14 cellular contexts compared by ENCODE assay signal in the genomic region with DNA sequence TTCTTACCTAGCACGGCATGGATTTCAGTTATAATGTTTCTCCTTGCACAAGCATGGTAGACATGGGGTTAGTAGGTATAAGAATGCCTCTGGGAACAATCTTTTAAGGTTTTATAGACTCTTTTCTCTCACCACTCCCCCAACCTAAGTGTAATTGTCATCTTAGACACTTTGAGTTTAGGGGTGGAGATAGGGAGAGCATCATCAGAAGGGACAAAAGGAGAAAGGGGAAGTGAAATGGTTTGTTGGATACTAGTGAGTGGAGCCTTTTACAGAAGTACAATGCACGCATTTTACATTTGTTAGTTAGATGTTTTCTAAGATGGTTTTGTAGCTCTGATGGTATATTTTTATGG.
A peak's percentile ranks its signal among the peaks of the same experiment; 100 is the strongest.
DNase-seq lines count a peak whose midpoint lies in the region; ATAC-seq and TF ChIP-seq lines count a peak whose summit lies in the region.
"Had no signal": no experiment of that assay in that cellular context is flagged by ENCODE, and none has a peak within 500 bp of the region (broad histone marks: within the 10 kb centered on the region; RNA-seq: fewer than 3 reads in every experiment).

No MANE protein-coding gene starts in this region.

- no peaks in the 10 kb centered on the region for H3K9me3 ChIP-seq in OCI-LY7 (ENCODE audit: low read length)
- no peaks in the 10 kb centered on the region for H3K9me3 ChIP-seq in MG63
- H3K9me3 ChIP-seq: thyroid gland had no signal

- no peak overlapping the region for H3K4me3 ChIP-seq in OCI-LY7 (ENCODE audit: low read depth, low read length, poor library complexity, severe bottlenecking)
- H3K4me3 ChIP-seq in MG63 = no peak overlapping the region
- H3K4me3 ChIP-seq: dorsolateral prefrontal cortex, thyroid gland had no signal

- no peaks in the 10 kb centered on the region for H3K79me2 ChIP-seq in OCI-LY7 (ENCODE audit: insufficient read depth, low read depth, low read length)

- H3K9me2 ChIP-seq in OCI-LY7 (ENCODE audit: insufficient read depth, low read length) = no peaks in the 10 kb centered on the region

- no peak for TF ChIP-seq CTCF in GM13976 (IDR thresholded peaks at IDR 0.05; ENCODE audit: borderline replicate concordance, control extremely low read depth, extremely low read depth, insufficient read depth, missing control alignments)
- no peak for TF ChIP-seq CTCF in OCI-LY7 (conservative IDR thresholded peaks at IDR 0.05; ENCODE audit: low read length)

- H2AFZ ChIP-seq in OCI-LY7 (ENCODE audit: low read length) = 0 out of 2 replicates have a peak overlapping the region, but pooled peaks have one; percentile 36

- CTCF ChIA-PET in OCI-LY7 (lab: Charles Lee; ENCODE audit: unreplicated experiment) = no interaction called here

- DNase-seq in GM13976 (ENCODE audit: low spot score) (peak; percentile 32), OCI-LY7 (ENCODE audit: low spot score) (peak; percentile 30), D341Med (ENCODE audit: low spot score) (no peak), medulla oblongata (ENCODE audit: extremely low spot score) (no peak), MG63 (no peak), NCI-H2029 treated with DMSO at 0.1 percent for 48 hours (lab: John Stamatoyannopoulos, UW) (no peak)
- DNase-seq: dorsolateral prefrontal cortex, foreskin fibroblast, naive B cell, NCI-H1048, NCI-H510A, thyroid gland had no signal

- H3K27me3 ChIP-seq in MG63 = no peaks in the 10 kb centered on the region
- H3K27me3 ChIP-seq: thyroid gland had no signal

- ATAC-seq in GM19463 (IDR thresholded peaks at IDR 0.05; ENCODE audit: unreplicated experiment) = peak; percentile 77
- ATAC-seq in HG03103 (IDR thresholded peaks at IDR 0.05; ENCODE audit: low read depth, unreplicated experiment) = peak; percentile 75

- POLR2A ChIA-PET in OCI-LY7 (lab: Charles Lee) = no interaction called here

- H4K20me1 ChIP-seq in OCI-LY7 (ENCODE audit: insufficient read depth, low read length) = no peaks in the 10 kb centered on the region

- H3K36me3 ChIP-seq in OCI-LY7 (ENCODE audit: insufficient read depth, low read length) (no peaks in the 10 kb centered on the region), MG63 (no peaks in the 10 kb centered on the region)
- H3K36me3 ChIP-seq: thyroid gland had no signal

- no peaks in the 10 kb centered on the region for H3K4me1 ChIP-seq in OCI-LY7 (ENCODE audit: insufficient read depth, low read length, poor library complexity, severe bottlenecking)
- H3K4me1 ChIP-seq: thyroid gland had no signal

- in situ Hi-C loops in GM13976 (cut with MboI; ENCODE audit: low sequenced_read_pairs, unreplicated experiment) = no loop called here

- BruUV-seq in OCI-LY7 (replicated peaks; lab: Mats Ljungman, UMichigan) = no TSS peak

- H3K4me2 ChIP-seq in OCI-LY7 (ENCODE audit: low read length) = no peak overlapping the region

- intact Hi-C loops in OCI-LY7 (cut with micrococcal nuclease; ENCODE audit: unreplicated experiment) = no loop called here

- H3K27ac ChIP-seq in OCI-LY7 (ENCODE audit: low read depth, low read length, poor library complexity, severe bottlenecking) = no peak overlapping the region
- H3K27ac ChIP-seq: dorsolateral prefrontal cortex, thyroid gland had no signal

Comparison
In these comparisons a context has a peak if more than half of its experiments do, and no peak if none do; other contexts are left out.
1. DNase-seq: peak in GM13976 (single experiment) and OCI-LY7 (single experiment); none in D341Med (single experiment), medulla oblongata (single experiment), MG63 (single experiment) and NCI-H2029 treated with DMSO at 0.1 percent for 48 hours (single experiment).